In genomic region chr19:18340237-18340989, GRCh38 we compare ENCODE assay signal across 8 cellular contexts.
A peak's percentile ranks its signal among the peaks of the same experiment; 100 is the strongest.
DNase-seq lines count a peak whose midpoint lies in the region; ATAC-seq and TF ChIP-seq lines count a peak whose summit lies in the region.

A gene with protein sequence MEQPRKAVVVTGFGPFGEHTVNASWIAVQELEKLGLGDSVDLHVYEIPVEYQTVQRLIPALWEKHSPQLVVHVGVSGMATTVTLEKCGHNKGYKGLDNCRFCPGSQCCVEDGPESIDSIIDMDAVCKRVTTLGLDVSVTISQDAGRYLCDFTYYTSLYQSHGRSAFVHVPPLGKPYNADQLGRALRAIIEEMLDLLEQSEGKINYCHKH (plus strand): TSS chr19:18340598. CDS start chr19:18340682, 84 bp downstream.

- H3K4me3 ChIP-seq in LNCaP clone FGC (ENCODE audit: low read depth, low read length): peak within 1 kb of the TSS; percentile 91
- peak within 1 kb of the TSS; percentile 74 for H3K4me3 ChIP-seq in brain microvascular endothelial cell (ENCODE audit: low read depth, low read length)
- H3K4me3 ChIP-seq in iPS-18c (ENCODE audit: insufficient read depth, low read depth, low read length): peak within 1 kb of the TSS; percentile 72
- peak within 1 kb of the TSS; percentile 73 for H3K4me3 ChIP-seq in skeletal muscle cell (ENCODE audit: low read depth, low read length)

- no peaks in the 10 kb centered on the region for H3K36me3 ChIP-seq in brain microvascular endothelial cell (replicated peaks)

- H3K27me3 ChIP-seq in brain microvascular endothelial cell (replicated peaks): no peaks in the 10 kb centered on the region

- peak; percentile 88 for DNase-seq in AG08395 (ENCODE audit: low spot score)
- DNase-seq in LNCaP clone FGC (ENCODE audit: low read depth): no peak
- peak; percentile 76 for DNase-seq in UCSD-AML1 (lab: John Stamatoyannopoulos, UW; ENCODE audit: unreplicated experiment)
- DNase-seq in brain microvascular endothelial cell: no peak
- DNase-seq in skeletal muscle cell (ENCODE audit: low read depth): no peak

- no peak within 1 kb of the TSS for H3K27ac ChIP-seq in brain microvascular endothelial cell

- TF ChIP-seq POLR2A in GM18951 (IDR thresholded peaks at IDR 0.05; ENCODE audit: extremely low read depth, insufficient read depth, insufficient read length): peak; percentile 82

- no peaks in the 10 kb centered on the region for H3K9me3 ChIP-seq in iPS-18c (ENCODE audit: control insufficient read depth, insufficient read depth, low read length)

- no peak for ATAC-seq in GM19023 (IDR thresholded peaks at IDR 0.05; ENCODE audit: unreplicated experiment)

- in situ Hi-C loops in GM18951 (cut with MboI; ENCODE audit: low sequenced_read_pairs, unreplicated experiment) (no loop called here), brain microvascular endothelial cell (cut with HindIII; ENCODE audit: low pct_ligation_motif_present, low sequenced_read_pairs) (no loop called here)

- TF ChIP-seq CTCF in LNCaP clone FGC (IDR thresholded peaks at IDR 0.05; ENCODE audit: control insufficient read depth, extremely low read depth, insufficient read depth) (no peak), brain microvascular endothelial cell (IDR thresholded peaks at IDR 0.05; ENCODE audit: low read depth, low read length, missing control alignments) (no peak)

Comparison
In these comparisons a context has a peak if more than half of its experiments do, and no peak if none do; other contexts are left out.
1. DNase-seq: peak in AG08395 (single experiment) and UCSD-AML1 (single experiment); none in LNCaP clone FGC (single experiment), brain microvascular endothelial cell (single experiment) and skeletal muscle cell (single experiment).
2. Peak in every context shown above with its lines, with median percentiles within 50 percentile points of each other: H3K4me3 ChIP-seq.